15 cellular contexts compared by ENCODE assay signal in genomic region chr19:8324186-8325050, GRCh38. TPM values are rescaled to one million over a fixed set of nuclear protein-coding genes. Genes with fewer than 3 reads are reported as not detected.
DNase-seq lines count a peak whose midpoint lies in the region; ATAC-seq, FAIRE-seq and TF ChIP-seq lines count a peak whose summit lies in the region.
"Had no signal": no experiment of that assay in that cellular context is flagged by ENCODE, and none has a peak within 500 bp of the region (broad histone marks: within the 10 kb centered on the region; RNA-seq: fewer than 3 reads in every experiment).

No MANE protein-coding gene starts in this region.

- H3K4me2 ChIP-seq in A549 (no peak overlapping the region; the same call in 2 of the 3 replicates), OCI-LY3 (ENCODE audit: low read length) (no peak overlapping the region)

- DNase-seq in A549 (ENCODE audit: low read depth in 1 of 2, low spot score in 1 of 2) (no peak), GM12892 (ENCODE audit: insufficient read length) (no peak), erythroblast (lab: John Stamatoyannopoulos, UW) (no peak), germinal center (ENCODE audit: low spot score) (no peak), ureter (ENCODE audit: low spot score) (no peak), NCI-H2107 treated with DMSO at 0.1 percent for 48 hours (lab: John Stamatoyannopoulos, UW; ENCODE audit: unreplicated experiment) (no peak)
- DNase-seq: activated naive CD4-positive, alpha-beta T cell treated with anti-CD3 and anti-CD28 coated beads for 36 hours; Caco-2; immature natural killer cell; NCI-H524 treated with DMSO at 0.1 percent for 48 hours; stimulated activated CD4-positive, alpha-beta T cell treated with anti-CD3 and anti-CD28 coated beads, Interleukin-2, amount 100 ng/mL, for 48 hours had no signal

- peaks cover 15% of the 10 kb centered on the region for H4K20me1 ChIP-seq in OCI-LY3 (ENCODE audit: insufficient read depth, low read length)

- H3K4me3 ChIP-seq in A549 (no peak overlapping the region), OCI-LY3 (ENCODE audit: low read length) (no peak overlapping the region)
- H3K4me3 ChIP-seq: suprapubic skin had no signal

- no peak for TF ChIP-seq RAD21 in A549 (conservative IDR thresholded peaks at IDR 0.05 in 1 of 2, IDR thresholded peaks at IDR 0.05 in 1 of 2)

- TF ChIP-seq POLR2A in A549 (IDR thresholded peaks at IDR 0.05; ENCODE audit: low read length) (peak; percentile 5; the same call in 1 of the 2 replicates), GM12892 (IDR thresholded peaks at IDR 0.05; ENCODE audit: low read depth, low read length) (peak; percentile 55), erythroblast (IDR thresholded peaks at IDR 0.05; ENCODE audit: low read length) (peak; percentile 54)

- CTCF ChIA-PET in A549 (lab: Yijun Ruan, JAX): interaction anchor here (1.0 to 2.5 kb wide), 3 partner anchors 10 to 30 kb away, joined by 3 to 14 read pairs (median 5); no protein-coding TSS in a partner anchor

- no peak overlapping the region for H2AFZ ChIP-seq in OCI-LY3 (ENCODE audit: low read depth, low read length)

- no peaks in the 10 kb centered on the region for H3K27me3 ChIP-seq in OCI-LY3 (ENCODE audit: low read depth, low read length)
- H3K27me3 ChIP-seq: suprapubic skin had no signal

- TF ChIP-seq EP300 in A549 (IDR thresholded peaks at IDR 0.05): no peak

- TF ChIP-seq CTCF in A549 (IDR thresholded peaks at IDR 0.05) (no peak), OCI-LY3 (IDR thresholded peaks at IDR 0.05; ENCODE audit: low read depth, low read length) (peak; percentile 5; the same call in 1 of the 2 replicates)

- WGBS in A549 (ENCODE audit: missing lambda C conversion rate): 80% methylated on average over 1 of the region's 17 CpGs

- no peaks in the 10 kb centered on the region for H3K9me3 ChIP-seq in A549
- H3K9me3 ChIP-seq in OCI-LY3 (ENCODE audit: insufficient read depth, low read length): no peaks in the 10 kb centered on the region
- H3K9me3 ChIP-seq: Caco-2, neutrophil, suprapubic skin had no signal

- H3K79me2 ChIP-seq in OCI-LY3 (ENCODE audit: low read length): peaks cover 41% of the 10 kb centered on the region

- H3K27ac ChIP-seq in A549 (no peak overlapping the region), OCI-LY3 (ENCODE audit: low read length) (no peak overlapping the region)
- H3K27ac ChIP-seq: neutrophil, suprapubic skin had no signal

- H3K4me1 ChIP-seq in A549 (peaks cover 22% of the 10 kb centered on the region), OCI-LY3 (ENCODE audit: low read length) (peaks cover 23% of the 10 kb centered on the region)

- peak; percentile 15 to 19; a peak in 2 of 6 replicates for ATAC-seq in A549
- no peak for ATAC-seq in HG03175 (IDR thresholded peaks at IDR 0.05; ENCODE audit: unreplicated experiment)

- FAIRE-seq in A549 (lab: Jason Lieb, UNC) (no peak), GM12892 (lab: Jason Lieb, UNC) (no peak)

- H3K36me3 ChIP-seq in OCI-LY3 (replicated peaks; ENCODE audit: low read depth, low read length): peaks cover 32% of the 10 kb centered on the region

- POLR2A ChIA-PET in A549 (lab: Yijun Ruan, JAX): interaction anchor here (2.0 kb wide), 1 partner anchor 11 kb away, joined by 17 read pairs; no protein-coding TSS in a partner anchor

- H3K9ac ChIP-seq in OCI-LY3 (ENCODE audit: low read length): no peak overlapping the region

TF ChIP-seq in A549, 52 proteins besides CTCF, POLR2A, EP300 and RAD21:
- TF ChIP-seq SMC3 (IDR thresholded peaks at IDR 0.05) (no peak), POLR2AphosphoS2 (conservative IDR thresholded peaks at IDR 0.05; ENCODE audit: low read length) (peak; percentile 64; the same call in 1 of the 2 replicates), FOSB (CRISPR knock-in tag; IDR thresholded peaks at IDR 0.05) (no peak; the same call in 1 of the 2 replicates), MAFK (IDR thresholded peaks at IDR 0.05; ENCODE audit: partially characterized antibody) (no peak), JUN (IDR thresholded peaks at IDR 0.05) (0 out of 5 replicates have a peak, but pooled peaks of 1 of the 2 experiments have one; percentile 32), FOSL2 (IDR thresholded peaks at IDR 0.05) (no peak), FOSL2 (CRISPR knock-in tag; IDR thresholded peaks at IDR 0.05) (no peak), HOXA7 (CRISPR knock-in tag; IDR thresholded peaks at IDR 0.05) (no peak), CHD4 (IDR thresholded peaks at IDR 0.05; ENCODE audit: borderline replicate concordance) (no peak), KDM5A (IDR thresholded peaks at IDR 0.05) (no peak), HOXB5 (CRISPR knock-in tag; IDR thresholded peaks at IDR 0.05) (no peak), PHF8 (IDR thresholded peaks at IDR 0.05; ENCODE audit: borderline replicate concordance, low read depth) (no peak), EHF (CRISPR knock-in tag; IDR thresholded peaks at IDR 0.05) (no peak), HEYL (CRISPR knock-in tag; IDR thresholded peaks at IDR 0.05) (no peak), CBX8 (IDR thresholded peaks at IDR 0.05) (no peak)
- TF ChIP-seq, protein P1, sequence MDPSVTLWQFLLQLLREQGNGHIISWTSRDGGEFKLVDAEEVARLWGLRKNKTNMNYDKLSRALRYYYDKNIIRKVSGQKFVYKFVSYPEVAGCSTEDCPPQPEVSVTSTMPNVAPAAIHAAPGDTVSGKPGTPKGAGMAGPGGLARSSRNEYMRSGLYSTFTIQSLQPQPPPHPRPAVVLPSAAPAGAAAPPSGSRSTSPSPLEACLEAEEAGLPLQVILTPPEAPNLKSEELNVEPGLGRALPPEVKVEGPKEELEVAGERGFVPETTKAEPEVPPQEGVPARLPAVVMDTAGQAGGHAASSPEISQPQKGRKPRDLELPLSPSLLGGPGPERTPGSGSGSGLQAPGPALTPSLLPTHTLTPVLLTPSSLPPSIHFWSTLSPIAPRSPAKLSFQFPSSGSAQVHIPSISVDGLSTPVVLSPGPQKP (IDR thresholded peaks at IDR 0.05; ENCODE audit: low read depth, low read length): no peak
- TF ChIP-seq, protein P2, sequence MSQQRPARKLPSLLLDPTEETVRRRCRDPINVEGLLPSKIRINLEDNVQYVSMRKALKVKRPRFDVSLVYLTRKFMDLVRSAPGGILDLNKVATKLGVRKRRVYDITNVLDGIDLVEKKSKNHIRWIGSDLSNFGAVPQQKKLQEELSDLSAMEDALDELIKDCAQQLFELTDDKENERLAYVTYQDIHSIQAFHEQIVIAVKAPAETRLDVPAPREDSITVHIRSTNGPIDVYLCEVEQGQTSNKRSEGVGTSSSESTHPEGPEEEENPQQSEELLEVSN (IDR thresholded peaks at IDR 0.05; ENCODE audit: borderline replicate concordance, low read depth): no peak

RNA-seq across cellular contexts. Expression of gene RPS28, which starts 3.1 kb away (rescaled TPM):
- polyA plus RNA-seq in A549 (2011; rRNA removed) (374 and 406 TPM in 2 replicates), A549 (2017; fragmentation: RNase III; extraction: RNeasy Plus Mini Kit Qiagen cat#74134 plus additional on column Dnase treatment) (399 to 449 TPM (median 404 TPM) in 3 replicates)
- polyA plus RNA-seq in A549 (2012; cell fraction: cytosol; rRNA removed): 710 and 713 TPM in 2 replicates
- 369 and 438 TPM in 2 replicates for polyA plus RNA-seq in A549 (2012; cell fraction: nucleus; rRNA removed)
- polyA minus RNA-seq in A549 (2011; rRNA and poly(A)+ RNA removed): 95.9 and 197 TPM in 2 replicates
- polyA plus RNA-seq in GM12892 (2012; ENCODE audit: missing spikeins): 1,952 TPM
- total RNA-seq in ureter: 1,953 TPM

RNA-seq across cellular contexts. Expression of gene NDUFA7, which starts 3.2 kb away (rescaled TPM):
- 29.7 and 44.5 TPM in 2 replicates for polyA plus RNA-seq in A549 (2011; rRNA removed)
- 88.3 and 93.3 TPM in 2 replicates for polyA plus RNA-seq in A549 (2012; cell fraction: cytosol; rRNA removed)
- 74.6 and 91.8 TPM in 2 replicates for polyA plus RNA-seq in A549 (2012; cell fraction: nucleus; rRNA removed)
- polyA plus RNA-seq in A549 (2017; fragmentation: RNase III; extraction: RNeasy Plus Mini Kit Qiagen cat#74134 plus additional on column Dnase treatment): 29.0 to 44.0 TPM (median 40.2 TPM) in 3 replicates
- 35.1 and 58.5 TPM in 2 replicates for polyA minus RNA-seq in A549 (2011; rRNA and poly(A)+ RNA removed)
- 74.5 TPM for polyA plus RNA-seq in GM12892 (2012; ENCODE audit: missing spikeins)
- total RNA-seq in ureter: 53.0 TPM

RNA-seq across cellular contexts. Expression of gene CD320, which starts 16.3 kb away (rescaled TPM):
- polyA plus RNA-seq in A549 (2011; rRNA removed) (27.4 and 28.8 TPM in 2 replicates), A549 (2017; fragmentation: RNase III; extraction: RNeasy Plus Mini Kit Qiagen cat#74134 plus additional on column Dnase treatment) (51.9 to 54.2 TPM (median 54.1 TPM) in 3 replicates)
- 130 and 158 TPM in 2 replicates for polyA plus RNA-seq in A549 (2012; cell fraction: cytosol; rRNA removed)
- 175 and 229 TPM in 2 replicates for polyA plus RNA-seq in A549 (2012; cell fraction: nucleus; rRNA removed)
- 11.4 and 16.0 TPM in 2 replicates for polyA minus RNA-seq in A549 (2011; rRNA and poly(A)+ RNA removed)
- 20.9 TPM for polyA plus RNA-seq in GM12892 (2012; ENCODE audit: missing spikeins)
- total RNA-seq in ureter: 24.3 TPM

RNA-seq across cellular contexts. Expression of gene KANK3, which starts 18.6 kb away (rescaled TPM):
- polyA plus RNA-seq in A549 (2011; rRNA removed) (1.0 and 1.2 TPM in 2 replicates), A549 (2017; fragmentation: RNase III; extraction: RNeasy Plus Mini Kit Qiagen cat#74134 plus additional on column Dnase treatment) (1.5 to 1.6 TPM (median 1.5 TPM) in 3 replicates)
- 2.1 and 2.8 TPM in 2 replicates for polyA plus RNA-seq in A549 (2012; cell fraction: cytosol; rRNA removed)
- 4.1 and 5.7 TPM in 2 replicates for polyA plus RNA-seq in A549 (2012; cell fraction: nucleus; rRNA removed)
- polyA minus RNA-seq in A549 (2011; rRNA and poly(A)+ RNA removed): 1.2 and 1.5 TPM in 2 replicates
- not detected for polyA plus RNA-seq in GM12892 (2012; ENCODE audit: missing spikeins)
- 12.8 TPM for total RNA-seq in ureter

RNA-seq across cellular contexts. Expression of gene ANGPTL4, which starts 39.5 kb away (rescaled TPM):
- polyA plus RNA-seq in A549 (2011; rRNA removed) (30.8 and 32.6 TPM in 2 replicates), A549 (2017; fragmentation: RNase III; extraction: RNeasy Plus Mini Kit Qiagen cat#74134 plus additional on column Dnase treatment) (12.3 to 18.1 TPM (median 15.1 TPM) in 3 replicates)
- polyA plus RNA-seq in A549 (2012; cell fraction: cytosol; rRNA removed): 48.7 and 67.4 TPM in 2 replicates
- 203 and 238 TPM in 2 replicates for polyA plus RNA-seq in A549 (2012; cell fraction: nucleus; rRNA removed)
- 15.6 and 19.4 TPM in 2 replicates for polyA minus RNA-seq in A549 (2011; rRNA and poly(A)+ RNA removed)
- polyA plus RNA-seq in GM12892 (2012; ENCODE audit: missing spikeins): not detected
- 13.2 TPM for total RNA-seq in ureter
- total RNA-seq: activated naive CD4-positive, alpha-beta T cell treated with anti-CD3 and anti-CD28 coated beads for 36 hours had no signal
- polyA plus RNA-seq: immature natural killer cell had no signal

Comparison
In these comparisons a context has a peak if more than half of its experiments do, and no peak if none do; other contexts are left out.
1. POLR2A ChIP-seq: peak in every context shown above with its lines; median percentile 55 in GM12892; 54 in erythroblast; 5 in A549.